In genomic region chr12:58249610-58250009, GRCh38 we compare ENCODE assay signal across 26 cellular contexts.
A peak's percentile ranks its signal among the peaks of the same experiment; 100 is the strongest.
DNase-seq lines count a peak whose midpoint lies in the region; ATAC-seq and TF ChIP-seq lines count a peak whose summit lies in the region.
"Had no signal": no experiment of that assay in that cellular context is flagged by ENCODE, and none has a peak within 500 bp of the region (broad histone marks: within the 10 kb centered on the region; RNA-seq: fewer than 3 reads in every experiment).

No MANE protein-coding gene starts in this region.

- no peaks in the 10 kb centered on the region for H4K20me1 ChIP-seq in Karpas-422 (ENCODE audit: insufficient read depth, low read depth, low read length)

- TF ChIP-seq CTCF in cardiac muscle cell (IDR thresholded peaks at IDR 0.05; ENCODE audit: low read depth, low read length) (no peak), coronary artery (IDR thresholded peaks at IDR 0.05) (no peak)

- peak; percentile 15 to 36 for DNase-seq in cardiac muscle cell (ENCODE audit: low read depth in 1 of 2, low spot score in 1 of 2)
- DNase-seq in left cardiac atrium: no peak
- DNase-seq in amniotic epithelial cell (ENCODE audit: low read depth): peak; percentile 25
- peak; percentile 17 for DNase-seq in glomerular visceral epithelial cell (ENCODE audit: extremely low spot score)
- peak; percentile 40 for DNase-seq in renal cortical epithelial cell (ENCODE audit: low read depth)
- no peak for DNase-seq in COLO829 (ENCODE audit: low spot score)
- no peak for DNase-seq in coronary artery (ENCODE audit: low spot score)
- no peak for DNase-seq in Karpas-422
- DNase-seq: activated CD4-positive, alpha-beta T cell treated with anti-CD3 and anti-CD28 coated beads, Interleukin-2, amount 10 ng/mL, durations not matched to agents 7 days and 5 days; activated naive CD4-positive, alpha-beta T cell treated with anti-CD3 and anti-CD28 coated beads, Interleukin-2, amount 10 ng/mL, durations not matched to agents 7 days and 5 days; caudate nucleus; DMS79 treated with DMSO at 0.1 percent for 48 hours; erythroblast; IMR-90; islet precursor cell; mammary epithelial cell; NCI-H1417; NCI-H446; psoas muscle; T-helper 9 cell had no signal

- no peak overlapping the region for H2AFZ ChIP-seq in Karpas-422 (ENCODE audit: low read length)

- no peak overlapping the region for H3K4me3 ChIP-seq in cardiac muscle cell
- no peak overlapping the region for H3K4me3 ChIP-seq in coronary artery
- H3K4me3 ChIP-seq in Karpas-422 (ENCODE audit: low read length): no peak overlapping the region
- H3K4me3 ChIP-seq: GM12878, psoas muscle, smooth muscle cell, suprapubic skin had no signal

- H3K9me3 ChIP-seq in cardiac muscle cell (ENCODE audit: low read depth) (no peaks in the 10 kb centered on the region), Karpas-422 (ENCODE audit: low read length) (no peaks in the 10 kb centered on the region)
- H3K9me3 ChIP-seq: neutrophil, psoas muscle, suprapubic skin had no signal

- H3K9ac ChIP-seq in Karpas-422 (ENCODE audit: low read length): no peak overlapping the region

- H3K27ac ChIP-seq in cardiac muscle cell (no peak overlapping the region), coronary artery (no peak overlapping the region), Karpas-422 (ENCODE audit: low read length) (no peak overlapping the region)
- H3K27ac ChIP-seq: neutrophil, psoas muscle, suprapubic skin had no signal

- no peaks in the 10 kb centered on the region for H3K79me2 ChIP-seq in Karpas-422 (ENCODE audit: low read length)

- H3K27me3 ChIP-seq in cardiac muscle cell: no peaks in the 10 kb centered on the region
- no peaks in the 10 kb centered on the region for H3K27me3 ChIP-seq in Karpas-422 (ENCODE audit: low read length)
- H3K27me3 ChIP-seq: neutrophil, suprapubic skin had no signal

- no peaks in the 10 kb centered on the region for H3K9me2 ChIP-seq in Karpas-422 (replicated peaks; ENCODE audit: insufficient read depth, low read length)

- H3K36me3 ChIP-seq in cardiac muscle cell (no peaks in the 10 kb centered on the region), Karpas-422 (ENCODE audit: insufficient read depth, low read length) (no peaks in the 10 kb centered on the region)
- H3K36me3 ChIP-seq: neutrophil, suprapubic skin had no signal

- ATAC-seq in left cardiac atrium: no peak
- ATAC-seq: GM12878; HCT116; stimulated activated memory B cell treated with anti-CD40 and anti-IgM and Interleukin-4, amounts not matched to agents 10 μg/mL and 1 μg/mL and 100 μg/mL, for 72 hours had no signal

- intact Hi-C loops in left cardiac atrium (cut with DNase I): no loop called here

- H3K4me1 ChIP-seq in cardiac muscle cell (ENCODE audit: low read depth): no peaks in the 10 kb centered on the region
- no peaks in the 10 kb centered on the region for H3K4me1 ChIP-seq in Karpas-422 (ENCODE audit: low read length)
- H3K4me1 ChIP-seq: suprapubic skin had no signal

- H3K4me2 ChIP-seq in Karpas-422 (ENCODE audit: low read depth, low read length, poor library complexity, severe bottlenecking): no peak overlapping the region
- H3K4me2 ChIP-seq: smooth muscle cell had no signal

Comparison
In these comparisons a context has a peak if more than half of its experiments do, and no peak if none do; other contexts are left out.
1. DNase-seq: peak in cardiac muscle cell (2 of 2), amniotic epithelial cell (single experiment), glomerular visceral epithelial cell (single experiment) and renal cortical epithelial cell (single experiment); none in left cardiac atrium (single experiment), COLO829 (single experiment), coronary artery (single experiment) and Karpas-422 (single experiment).